ENCODE assay signal across 8 cellular contexts in the genomic region with DNA sequence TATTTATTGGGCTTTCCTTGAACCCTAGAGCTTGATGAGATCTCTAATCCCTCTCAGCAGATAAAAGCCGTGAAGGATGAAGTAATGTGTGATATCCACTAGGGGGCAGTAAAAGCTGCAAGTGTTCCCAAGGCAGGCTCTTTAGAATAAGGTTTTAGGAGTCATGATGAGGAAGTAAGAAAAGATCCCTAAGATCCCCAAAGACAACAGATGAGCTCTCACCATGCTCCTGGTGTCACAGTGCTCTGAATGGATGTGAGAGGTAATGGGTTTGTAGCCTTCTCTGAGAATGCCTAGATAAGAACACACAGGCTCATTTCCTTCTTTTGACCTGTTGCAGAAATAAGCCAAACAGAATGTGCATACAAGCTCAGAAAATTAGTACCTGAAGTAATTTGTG.
DNase-seq lines count a peak whose midpoint lies in the region; ATAC-seq and TF ChIP-seq lines count a peak whose summit lies in the region.

No MANE protein-coding gene starts in this region.

- H3K27me3 ChIP-seq in liver (ENCODE audit: control insufficient read depth in 4 of 4, insufficient read depth in 4 of 4, low read length in 3 of 4) = no peaks in the 10 kb centered on the region

- peak; percentile 83 to 87 for TF ChIP-seq RAD21 in liver (IDR thresholded peaks at IDR 0.05)

- H3K4me1 ChIP-seq in liver (ENCODE audit: control insufficient read depth in 4 of 4, insufficient read depth in 4 of 4, low read length in 3 of 4) = no peaks in the 10 kb centered on the region

- peak; percentile 78 for ATAC-seq in GM21423 (IDR thresholded peaks at IDR 0.05; ENCODE audit: unreplicated experiment)

- no peak overlapping the region for H3K9ac ChIP-seq in liver (ENCODE audit: low read depth in 1 of 2, low read length in 2 of 2)

- TF ChIP-seq CTCF in cardiac fibroblast (IDR thresholded peaks at IDR 0.05; ENCODE audit: low read depth, low read length) (peak; percentile 69), liver (IDR thresholded peaks at IDR 0.05; ENCODE audit: low read depth, low read length, missing input control) (peak; percentile 71)

- H3K27ac ChIP-seq in liver (ENCODE audit: low read depth in 1 of 2, low read length in 2 of 2) = no peak overlapping the region

- H3K9me3 ChIP-seq in liver (ENCODE audit: control insufficient read depth in 4 of 4, low read length in 3 of 4) = no peaks in the 10 kb centered on the region

- H3K4me3 ChIP-seq in cardiac fibroblast (replicated peaks in 1 of 2; ENCODE audit: low read depth in 2 of 2, low read length in 2 of 2) (no peak overlapping the region), liver (ENCODE audit: low read depth in 1 of 3, low read length in 3 of 3) (no peak overlapping the region)

- 0% methylated on average over 1 of the region's 1 CpG for WGBS in liver

- H3K36me3 ChIP-seq in liver (ENCODE audit: control insufficient read depth in 4 of 4, insufficient read depth in 3 of 4, low read depth in 1 of 4, low read length in 3 of 4) = no peaks in the 10 kb centered on the region

- DNase-seq in DMS53 treated with DMSO at 0.1 percent for 48 hours (lab: John Stamatoyannopoulos, UW; ENCODE audit: unreplicated experiment) (peak; percentile 88), HT-29 (ENCODE audit: low spot score) (peak; percentile 80), NCI-H82 treated with DMSO at 0.1 percent for 48 hours (lab: John Stamatoyannopoulos, UW; ENCODE audit: unreplicated experiment) (peak; percentile 55), cardiac fibroblast (ENCODE audit: low read depth in 2 of 2) (peak; percentile 53 to 58), ureter (ENCODE audit: low spot score) (no peak)
- DNase-seq in effector CD8-positive, alpha-beta T cell (lab: John Stamatoyannopoulos, UW) = no peak

TF ChIP-seq in liver, 16 proteins besides CTCF, POLR2A, EP300 and RAD21:
- no peak for TF ChIP-seq FOXA2 (IDR thresholded peaks at IDR 0.05)
- TF ChIP-seq GABPA (IDR thresholded peaks at IDR 0.05 in 1 of 2, conservative IDR thresholded peaks at IDR 0.05 in 1 of 2) = no peak
- no peak for TF ChIP-seq FOXA1 (IDR thresholded peaks at IDR 0.05)
- no peak for TF ChIP-seq NR2F2 (IDR thresholded peaks at IDR 0.05)
- no peak for TF ChIP-seq JUND (IDR thresholded peaks at IDR 0.05)
- TF ChIP-seq EGR1 (IDR thresholded peaks at IDR 0.05; ENCODE audit: low read depth in 2 of 2) = no peak
- TF ChIP-seq HNF4A (conservative IDR thresholded peaks at IDR 0.05) = no peak
- TF ChIP-seq TAF1 (conservative IDR thresholded peaks at IDR 0.05) = no peak

Comparison
In these comparisons a context has a peak if more than half of its experiments do, and no peak if none do; other contexts are left out.
1. DNase-seq: peak in DMS53 treated with DMSO at 0.1 percent for 48 hours (single experiment), HT-29 (single experiment), NCI-H82 treated with DMSO at 0.1 percent for 48 hours (single experiment) and cardiac fibroblast (2 of 2); none in effector CD8-positive, alpha-beta T cell (single experiment) and ureter (single experiment).